Comparison of ENCODE assay signal across 8 cellular contexts in the genomic region with DNA sequence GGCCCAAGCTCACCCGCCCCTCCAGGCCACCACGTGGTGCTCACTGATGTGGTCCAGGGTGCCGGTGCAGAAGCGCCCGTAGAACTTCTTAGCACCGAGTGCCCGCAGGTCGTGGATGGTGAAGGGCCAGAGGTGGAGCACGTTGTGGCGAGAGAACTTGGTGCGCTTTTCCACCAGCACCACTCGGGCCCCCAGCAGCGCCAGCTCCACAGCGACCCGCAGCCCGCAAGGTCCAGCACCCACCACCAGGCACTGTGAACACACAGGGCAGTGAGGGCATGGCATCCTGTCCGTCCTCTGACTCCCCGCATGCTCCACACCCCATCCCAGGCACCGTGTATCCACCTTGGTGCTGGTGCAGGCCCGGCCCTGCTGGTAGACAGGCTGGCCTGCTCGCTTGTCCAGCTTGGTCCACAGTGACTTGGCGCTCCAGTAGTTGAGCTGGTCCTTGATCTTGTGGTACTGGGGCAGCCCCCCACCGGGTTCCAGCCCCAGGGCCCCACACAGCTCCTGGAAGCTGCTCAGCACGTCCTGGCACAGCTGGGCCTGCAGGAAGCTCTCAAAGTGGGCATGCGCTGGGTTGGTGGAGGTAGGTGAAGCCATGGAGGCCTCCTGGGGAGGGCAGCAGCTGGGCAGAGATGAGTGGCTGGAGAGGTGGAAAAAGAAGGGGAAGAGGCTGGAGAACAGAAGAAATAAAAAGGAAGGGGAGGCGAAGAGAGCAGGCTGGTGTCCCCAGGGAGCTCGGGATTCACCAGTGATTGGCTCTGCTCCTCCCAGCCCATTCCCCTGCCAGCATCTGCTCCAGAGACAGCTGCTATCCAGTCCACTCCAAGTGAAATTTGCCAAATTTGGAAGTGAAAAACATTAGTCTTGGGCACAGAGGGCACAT. TPM values are rescaled to one million over a fixed set of nuclear protein-coding genes. Genes with fewer than 3 reads are reported as not detected.
DNase-seq lines count a peak whose midpoint lies in the region; ATAC-seq and TF ChIP-seq lines count a peak whose summit lies in the region.

No MANE protein-coding gene starts in this region.

- H3K27ac ChIP-seq in caudate nucleus (ENCODE audit: low read depth, low read length): peak overlapping the region; percentile 92

- DNase-seq in DMS79 (lab: John Stamatoyannopoulos, UW) (peak; percentile 65), NCI-H128 (lab: John Stamatoyannopoulos, UW; ENCODE audit: unreplicated experiment) (peak; percentile 33), caudate nucleus (lab: John Stamatoyannopoulos, UW) (peak in 2 of 61 donors; percentile 42 to 45), SKM-1 treated with dmso at 0.1 percent for 144 hours (lab: John Stamatoyannopoulos, UW; ENCODE audit: unreplicated experiment) (no peak), occipital lobe (lab: John Stamatoyannopoulos, UW) (no peak)

- H3K4me1 Mint-ChIP-seq in nephron: peaks cover 29% of the 10 kb centered on the region

- peak overlapping the region; percentile 79 to 97 (median 97) for H3K4me3 Mint-ChIP-seq in nephron

- no peaks in the 10 kb centered on the region for H3K9me3 Mint-ChIP-seq in nephron

- peaks cover 14% of the 10 kb centered on the region for H3K27me3 Mint-ChIP-seq in nephron (ENCODE audit: low read depth)

- ATAC-seq in GM18873 (IDR thresholded peaks at IDR 0.05; ENCODE audit: low FRiP score, unreplicated experiment): no peak
- no peak for ATAC-seq in esophagus mucosa

- peaks cover 7% of the 10 kb centered on the region for H3K36me3 Mint-ChIP-seq in nephron (ENCODE audit: low read depth)

- H3K27ac Mint-ChIP-seq in nephron: peak overlapping the region; percentile 70 to 85 (median 72)

- TF ChIP-seq CTCF in nephron (IDR thresholded peaks at IDR 0.05; ENCODE audit: unreplicated experiment in 3 of 3): no peak

RNA-seq across cellular contexts. Expression of gene MICAL1, which starts 1.7 kb away (rescaled TPM):
- total RNA-seq in occipital lobe (31.0 TPM), esophagus mucosa (7.4 TPM)

RNA-seq across cellular contexts. Expression of gene SMPD2, which starts 13.3 kb away (rescaled TPM):
- total RNA-seq in occipital lobe (3.1 TPM), esophagus mucosa (12.3 TPM)

RNA-seq across cellular contexts. Expression of gene PPIL6, which starts 13.4 kb away (rescaled TPM):
- 41.5 TPM for total RNA-seq in occipital lobe
- total RNA-seq in esophagus mucosa: 0.84 TPM

RNA-seq across cellular contexts. Expression of gene ZBTB24, which starts 29.2 kb away (rescaled TPM):
- total RNA-seq in occipital lobe (14.8 TPM), esophagus mucosa (4.9 TPM)

Comparison
In these comparisons a context has a peak if more than half of its experiments do, and no peak if none do; other contexts are left out.
1. DNase-seq: peak in DMS79 (single experiment) and NCI-H128 (single experiment); none in SKM-1 treated with dmso at 0.1 percent for 144 hours (single experiment) and occipital lobe (single experiment).
2. RNA of gene PPIL6, which starts 13.4 kb away (total RNA-seq): 41.5 TPM in occipital lobe (single experiment); 0.84 TPM in esophagus mucosa (single experiment); every median in the first group is over 10 times any median in the second.